34 cellular contexts compared by ENCODE assay signal in the genomic region with DNA sequence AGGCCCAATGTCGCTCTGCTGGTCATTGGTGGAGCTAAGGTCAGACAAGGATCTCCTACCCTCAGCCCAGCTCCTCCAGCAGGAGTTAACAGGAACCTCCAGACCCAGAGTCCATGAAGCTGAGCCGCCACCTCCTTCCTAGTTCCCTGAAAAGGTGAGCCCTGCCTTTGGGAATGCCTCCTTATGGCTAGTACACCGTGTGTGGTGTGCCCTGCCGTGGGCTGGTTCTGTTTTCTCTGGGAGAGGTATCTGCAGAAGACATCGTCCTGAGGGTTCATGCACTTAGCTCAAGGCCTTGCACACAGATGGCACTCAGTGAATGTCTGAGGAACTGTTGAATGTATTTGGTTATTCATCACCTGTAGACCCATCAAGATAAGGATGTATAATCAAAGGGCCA. TPM values are rescaled to one million over a fixed set of nuclear protein-coding genes. Genes with fewer than 3 reads are reported as not detected.
"Had no signal": no experiment of that assay in that cellular context is flagged by ENCODE, and none has a peak within 500 bp of the region (broad histone marks: within the 10 kb centered on the region; RNA-seq: fewer than 3 reads in every experiment).

No MANE protein-coding gene starts in this region.

- H3K27ac ChIP-seq: neural progenitor cell, ovary, psoas muscle, skin epidermis, spleen, suprapubic skin, testis, tibial artery, transverse colon, upper lobe of right lung, uterus had no signal

- H3K9ac ChIP-seq: neural progenitor cell had no signal

- H3K4me3 Mint-ChIP-seq: naive B cell; naive thymus-derived CD8-positive, alpha-beta T cell; natural killer cell treated with Interleukin-12 subunit alpha and Interleukin-12 subunit beta and Interleukin-15 and Interleukin-18, amount 100 ng/mL, for 72 hours; neural progenitor cell; stimulated activated memory B cell treated with anti-CD40 and anti-IgM and Interleukin-4, amounts not matched to agents 10 μg/mL and 1 μg/mL and 100 μg/mL, for 72 hours; stimulated activated naive CD8-positive, alpha-beta T cell treated with anti-CD3 and anti-CD28 coated beads, Interleukin-15, amount 100 ng/mL, for 72 hours; type B pancreatic cell had no signal

- H3K9me3 Mint-ChIP-seq: naive B cell; naive thymus-derived CD8-positive, alpha-beta T cell; natural killer cell treated with Interleukin-12 subunit alpha and Interleukin-12 subunit beta and Interleukin-15 and Interleukin-18, amount 100 ng/mL, for 72 hours; stimulated activated memory B cell treated with anti-CD40 and anti-IgM and Interleukin-4, amounts not matched to agents 10 μg/mL and 1 μg/mL and 100 μg/mL, for 72 hours; stimulated activated naive CD8-positive, alpha-beta T cell treated with anti-CD3 and anti-CD28 coated beads, Interleukin-15, amount 100 ng/mL, for 72 hours; type B pancreatic cell had no signal

- H3K4me2 ChIP-seq: neural progenitor cell, smooth muscle cell had no signal

- H3K36me3 Mint-ChIP-seq: naive B cell; naive thymus-derived CD8-positive, alpha-beta T cell; natural killer cell treated with Interleukin-12 subunit alpha and Interleukin-12 subunit beta and Interleukin-15 and Interleukin-18, amount 100 ng/mL, for 72 hours; neural progenitor cell; stimulated activated memory B cell treated with anti-CD40 and anti-IgM and Interleukin-4, amounts not matched to agents 10 μg/mL and 1 μg/mL and 100 μg/mL, for 72 hours; type B pancreatic cell had no signal

- H3K27ac Mint-ChIP-seq: naive B cell; naive thymus-derived CD8-positive, alpha-beta T cell; natural killer cell treated with Interleukin-12 subunit alpha and Interleukin-12 subunit beta and Interleukin-15 and Interleukin-18, amount 100 ng/mL, for 72 hours; neural progenitor cell; stimulated activated memory B cell treated with anti-CD40 and anti-IgM and Interleukin-4, amounts not matched to agents 10 μg/mL and 1 μg/mL and 100 μg/mL, for 72 hours; stimulated activated naive CD8-positive, alpha-beta T cell treated with anti-CD3 and anti-CD28 coated beads, Interleukin-15, amount 100 ng/mL, for 72 hours; type B pancreatic cell had no signal

- H3K27me3 Mint-ChIP-seq: type B pancreatic cell had no signal

- H3K36me3 ChIP-seq: neural progenitor cell, ovary, spleen, suprapubic skin, tibial artery, transverse colon, upper lobe of right lung, uterus had no signal

- H3K4me3 ChIP-seq: neural progenitor cell, ovary, psoas muscle, skin epidermis, smooth muscle cell, spleen, suprapubic skin, testis, tibial artery, transverse colon, upper lobe of right lung, uterus had no signal

- H2AFZ ChIP-seq: neural progenitor cell had no signal

- ATAC-seq: naive thymus-derived CD8-positive, alpha-beta T cell; natural killer cell treated with Interleukin-12 subunit alpha and Interleukin-12 subunit beta and Interleukin-15 and Interleukin-18, amount 100 ng/mL, for 72 hours; psoas muscle; right cardiac atrium; sciatic nerve; stimulated activated memory B cell treated with anti-CD40 and anti-IgM and Interleukin-4, amounts not matched to agents 10 μg/mL and 1 μg/mL and 100 μg/mL, for 72 hours; stimulated activated naive CD8-positive, alpha-beta T cell treated with anti-CD3 and anti-CD28 coated beads, Interleukin-15, amount 100 ng/mL, for 72 hours; stimulated activated naive CD8-positive, alpha-beta T cell treated with anti-CD3 and anti-CD28 coated beads, Interleukin-15, Interleukin-2, amounts not matched to agents 100 U/mL and 50 U/mL, for 24 hours; upper lobe of right lung had no signal

- H3K4me1 ChIP-seq: psoas muscle, suprapubic skin, upper lobe of right lung, uterus had no signal

- DNase-seq: naive B cell; naive thymus-derived CD8-positive, alpha-beta T cell; occipital lobe; ovary; psoas muscle; right cardiac atrium; spleen; stimulated activated CD4-positive, alpha-beta T cell treated with anti-CD3 and anti-CD28 coated beads, Interleukin-12 subunit alpha, Interleukin-12 subunit beta, amount 100 ng/mL, for 4 hours; stimulated activated CD4-positive, alpha-beta T cell treated with anti-CD3 and anti-CD28 coated beads, Interleukin-1b, Interleukin-23, amount 100 ng/mL, for 48 hours; stimulated activated CD4-positive, alpha-beta T cell treated with anti-CD3 and anti-CD28 coated beads, Interleukin-4, amount 100 ng/mL, for 1 hour; stimulated activated CD4-positive, alpha-beta T cell treated with anti-CD3 and anti-CD28 coated beads, Interleukin-4, amount 100 ng/mL, for 4 hours; stimulated activated CD8-positive, alpha-beta memory T cell treated with anti-CD3 and anti-CD28 coated beads, Interleukin-4, amount 100 ng/mL, for 48 hours; stimulated activated naive CD4-positive, alpha-beta T cell; stimulated activated naive CD8-positive, alpha-beta T cell treated with anti-CD3 and anti-CD28 coated beads, Interleukin-15, amount 100 ng/mL, for 72 hours; stimulated activated naive CD8-positive, alpha-beta T cell treated with anti-CD3 and anti-CD28 coated beads, Interleukin-15, Interleukin-2, amounts not matched to agents 100 U/mL and 50 U/mL, for 24 hours; substantia nigra; testis; transverse colon; upper lobe of right lung; uterus had no signal

- H3K27me3 ChIP-seq: neural progenitor cell, ovary, spleen, suprapubic skin, testis, tibial artery, transverse colon, upper lobe of right lung, uterus had no signal

- H3K9me3 ChIP-seq: ovary, psoas muscle, spleen, suprapubic skin, testis, tibial artery, transverse colon, upper lobe of right lung, uterus had no signal

- H3K4me1 Mint-ChIP-seq: naive B cell; naive thymus-derived CD8-positive, alpha-beta T cell; stimulated activated naive CD8-positive, alpha-beta T cell treated with anti-CD3 and anti-CD28 coated beads, Interleukin-15, amount 100 ng/mL, for 72 hours had no signal

RNA-seq across cellular contexts. Expression of gene BANF2, which starts 15.3 kb away (rescaled TPM):
- total RNA-seq: naive thymus-derived CD8-positive, alpha-beta T cell; natural killer cell treated with Interleukin-12 subunit alpha and Interleukin-12 subunit beta and Interleukin-15 and Interleukin-18, amount 100 ng/mL, for 72 hours; occipital lobe; osteoblast; ovary; posterior vena cava; psoas muscle; renal cortical epithelial cell; right cardiac atrium; sciatic nerve; smooth muscle cell; spleen; suprapubic skin; transverse colon; upper lobe of right lung; urinary bladder; uterus had no signal
- polyA plus RNA-seq: naive thymus-derived CD8-positive, alpha-beta T cell; neural cell; ovary; psoas muscle; right cardiac atrium; smooth muscle cell; spleen; urinary bladder had no signal
